Comparison of ENCODE assay signal across 14 cellular contexts in the genomic region with DNA sequence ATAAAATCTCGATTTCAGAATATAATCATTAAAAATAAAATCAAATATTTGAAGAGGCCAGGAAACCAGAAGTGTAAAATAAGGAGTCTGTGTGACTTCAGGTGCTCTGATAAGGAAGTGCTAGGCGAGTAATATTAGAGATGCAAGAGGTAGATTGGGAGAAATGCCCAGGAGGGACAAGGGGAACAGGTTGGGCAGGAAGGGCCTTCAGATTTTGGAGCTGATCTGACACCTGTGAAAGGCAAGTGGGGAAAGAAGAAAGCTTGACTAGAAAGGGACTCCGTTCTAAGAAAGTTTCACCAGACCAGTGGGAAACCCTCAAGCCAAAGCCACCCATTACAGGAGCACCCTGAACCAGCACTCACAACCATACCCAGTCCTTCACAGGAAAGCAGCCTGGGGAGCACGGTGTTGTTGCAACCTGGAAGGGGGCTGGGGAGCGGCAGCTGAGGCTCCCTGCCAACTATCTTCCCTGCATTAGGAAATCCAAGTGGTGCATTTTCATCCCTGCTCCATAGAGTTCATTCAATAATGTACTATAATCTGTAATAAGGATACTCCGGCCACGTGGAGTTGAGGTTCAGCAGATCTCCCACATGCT. TPM values are rescaled to one million over a fixed set of nuclear protein-coding genes. Genes with fewer than 3 reads are reported as not detected.
DNase-seq lines count a peak whose midpoint lies in the region; ATAC-seq and TF ChIP-seq lines count a peak whose summit lies in the region.
"Had no signal": no experiment of that assay in that cellular context is flagged by ENCODE, and none has a peak within 500 bp of the region (broad histone marks: within the 10 kb centered on the region; RNA-seq: fewer than 3 reads in every experiment).

No MANE protein-coding gene starts in this region.

- H3K27ac Mint-ChIP-seq in type B pancreatic cell, result peak overlapping the region; percentile 13
- H3K27ac Mint-ChIP-seq: CD8-positive, alpha-beta memory T cell; H9 had no signal

- no peaks in the 10 kb centered on the region for H3K9me2 ChIP-seq in PC-3 (replicated peaks; ENCODE audit: low read length)

- no peak overlapping the region for H2AFZ ChIP-seq in PC-3 (ENCODE audit: low read length)

- intact Hi-C loops in PC-3 (cut with micrococcal nuclease) (loop anchor here (10.0 kb wide), 1 partner anchor 130 kb away; no protein-coding TSS in a partner anchor), transverse colon (cut with DNase I; ENCODE audit: low total_unique reads) (no loop called here)

- H3K36me3 ChIP-seq in PC-3 (ENCODE audit: low read depth, low read length), result no peaks in the 10 kb centered on the region
- no peaks in the 10 kb centered on the region for H3K36me3 ChIP-seq in transverse colon

- H3K4me1 Mint-ChIP-seq in type B pancreatic cell (ENCODE audit: unreplicated experiment), result peaks cover 4% of the 10 kb centered on the region
- H3K4me1 Mint-ChIP-seq: H9 had no signal

- ATAC-seq in PC-3, result peak; percentile 41
- peak; percentile 48 for ATAC-seq in esophagus mucosa
- no peak for ATAC-seq in GM21360 (IDR thresholded peaks at IDR 0.05; ENCODE audit: unreplicated experiment)

- H3K4me3 ChIP-seq in PC-3 (ENCODE audit: low read length) (no peak overlapping the region), transverse colon (no peak overlapping the region)

- H3K27ac ChIP-seq in PC-3 (ENCODE audit: low read length) (no peak overlapping the region), transverse colon (no peak overlapping the region)
- H3K27ac ChIP-seq: 22Rv1 had no signal

- no peak overlapping the region for H3K4me3 Mint-ChIP-seq in type B pancreatic cell
- H3K4me3 Mint-ChIP-seq: CD8-positive, alpha-beta memory T cell; H9 had no signal

- H3K27me3 Mint-ChIP-seq in type B pancreatic cell, result peaks cover 2% of the 10 kb centered on the region

- H3K36me3 Mint-ChIP-seq in type B pancreatic cell, result no peaks in the 10 kb centered on the region
- H3K36me3 Mint-ChIP-seq: CD8-positive, alpha-beta memory T cell had no signal

- H3K4me1 ChIP-seq in PC-3 (ENCODE audit: insufficient read depth, low read length) (peaks cover 16% of the 10 kb centered on the region), transverse colon (no peaks in the 10 kb centered on the region)

- no peaks in the 10 kb centered on the region for H3F3A ChIP-seq in PC-3 (ENCODE audit: low read length, unreplicated experiment)

- TF ChIP-seq CTCF in PC-3 (conservative IDR thresholded peaks at IDR 0.05; ENCODE audit: low read depth, low read length) (no peak), type B pancreatic cell (conservative IDR thresholded peaks at IDR 0.05) (no peak), GM10266 (IDR thresholded peaks at IDR 0.05; ENCODE audit: control insufficient read depth, insufficient read depth, low read depth, missing control alignments) (no peak), transverse colon (IDR thresholded peaks at IDR 0.05) (no peak)

- H3K4me2 ChIP-seq in PC-3 (ENCODE audit: low read length), result no peak overlapping the region

- H3K79me2 ChIP-seq in PC-3 (ENCODE audit: low read length), result no peaks in the 10 kb centered on the region

- H3K9me3 Mint-ChIP-seq in type B pancreatic cell, result no peaks in the 10 kb centered on the region
- H3K9me3 Mint-ChIP-seq: CD8-positive, alpha-beta memory T cell; H9 had no signal

- POLR2A ChIA-PET in PC-3 (lab: Charles Lee; ENCODE audit: unreplicated experiment), result no interaction called here

- no TSS peak for BruUV-seq in PC-3 (replicated peaks; lab: Mats Ljungman, UMichigan)

- TF ChIP-seq EP300 in transverse colon (IDR thresholded peaks at IDR 0.05; ENCODE audit: low read depth), result no peak

- TF ChIP-seq POLR2A in transverse colon (IDR thresholded peaks at IDR 0.05), result no peak

- WGBS in transverse colon (ENCODE audit: low coverage in 1 of 2), 2 donors, result 66 to 78% methylated on average over 3 to 7 of the region's 7 CpGs

- H4K20me1 ChIP-seq in PC-3 (ENCODE audit: low read length), result no peaks in the 10 kb centered on the region

- no peaks in the 10 kb centered on the region for H3K9me3 ChIP-seq in PC-3 (ENCODE audit: low read length)
- no peaks in the 10 kb centered on the region for H3K9me3 ChIP-seq in transverse colon
- H3K9me3 ChIP-seq: Caco-2 had no signal

- no peak overlapping the region for H3K9ac ChIP-seq in PC-3 (ENCODE audit: low read length)

- CTCF ChIA-PET in PC-3 (lab: Charles Lee), result no interaction called here

- in situ Hi-C loops in transverse colon (cut with MboI; ENCODE audit: low pct_ligation_motif_present in 1 of 4, low pct_unique_long_range_greater_than_20kb in 1 of 4, low sequenced_read_pairs in 3 of 4), result loop anchor here in 2 of 4 donors (25.0 kb wide), 4 partner anchors 97 to 778 kb away; no protein-coding TSS in a partner anchor

- H3K27me3 ChIP-seq in PC-3 (ENCODE audit: low read length) (no peaks in the 10 kb centered on the region), transverse colon (no peaks in the 10 kb centered on the region)

- DNase-seq in SIG-M5 treated with dmso at 0.1 percent for 504 hours (lab: John Stamatoyannopoulos, UW; ENCODE audit: unreplicated experiment) (peak; percentile 8), SIG-M5 (lab: John Stamatoyannopoulos, UW) (no peak), PC-3 (peak; percentile 54), type B pancreatic cell (ENCODE audit: extremely low spot score, unreplicated experiment) (no peak), GM10266 (ENCODE audit: extremely low spot score) (no peak), transverse colon (no peak)
- DNase-seq: CD8-positive, alpha-beta memory T cell; GOT3; H9 had no signal

RNA-seq across cellular contexts. Expression of a gene that starts 57.5 kb away (rescaled TPM):
- total RNA-seq in PC-3 (2014; rRNA removed), result 6.3 and 10.3 TPM in 2 replicates
- total RNA-seq in esophagus mucosa, result not detected
- 3.6 and 6.5 TPM in 2 replicates for total RNA-seq in type B pancreatic cell (ENCODE audit: low replicate concordance)
- total RNA-seq in transverse colon, result 1 to 10 TPM in 2 of 4 donors, not detected in 2; 1.1 to 1.5 TPM
- total RNA-seq: CD8-positive, alpha-beta memory T cell; HT-29 had no signal

Comparison
In these comparisons a context has a peak if more than half of its experiments do, and no peak if none do; other contexts are left out.
1. DNase-seq: peak in SIG-M5 treated with dmso at 0.1 percent for 504 hours (single experiment) and PC-3 (single experiment); none in SIG-M5 (single experiment), type B pancreatic cell (single experiment), GM10266 (single experiment) and transverse colon (single experiment).